24 cellular contexts compared by ENCODE assay signal in genomic region chr2:123777116-123777515, GRCh38.
A peak's percentile ranks its signal among the peaks of the same experiment; 100 is the strongest.
DNase-seq lines count a peak whose midpoint lies in the region; ATAC-seq, FAIRE-seq and TF ChIP-seq lines count a peak whose summit lies in the region.
"Had no signal": no experiment of that assay in that cellular context is flagged by ENCODE, and none has a peak within 500 bp of the region (broad histone marks: within the 10 kb centered on the region; RNA-seq: fewer than 3 reads in every experiment).

No MANE protein-coding gene starts in this region.

- no peak for TF ChIP-seq RAD21 in A549 (conservative IDR thresholded peaks at IDR 0.05 in 1 of 2, IDR thresholded peaks at IDR 0.05 in 1 of 2)
- no peak for TF ChIP-seq RAD21 in GM12878 (IDR thresholded peaks at IDR 0.05; ENCODE audit: insufficient read depth, low read depth, low read length)

- RAD21 ChIA-PET in GM12878 (lab: Charles Lee; ENCODE audit: unreplicated experiment), result no interaction called here

- H3K4me3 Mint-ChIP-seq in stimulated activated memory B cell treated with anti-CD40 and anti-IgM and Interleukin-4, amounts not matched to agents 10 μg/mL and 1 μg/mL and 100 μg/mL, for 72 hours, result no peak overlapping the region
- H3K4me3 Mint-ChIP-seq: CD14-positive monocyte; CD4-positive, alpha-beta memory T cell; CD4-positive, CD25-positive, alpha-beta regulatory T cell; CD8-positive, alpha-beta memory T cell had no signal

- no peak overlapping the region for H3K27ac Mint-ChIP-seq in stimulated activated memory B cell treated with anti-CD40 and anti-IgM and Interleukin-4, amounts not matched to agents 10 μg/mL and 1 μg/mL and 100 μg/mL, for 72 hours
- H3K27ac Mint-ChIP-seq: CD14-positive monocyte; CD4-positive, alpha-beta memory T cell; CD8-positive, alpha-beta memory T cell had no signal

- no peak for TF ChIP-seq EP300 in A549 (IDR thresholded peaks at IDR 0.05)
- TF ChIP-seq EP300 in GM12878 (IDR thresholded peaks at IDR 0.05; ENCODE audit: borderline replicate concordance in 1 of 2, control insufficient read depth in 1 of 2, low read depth in 2 of 2, low read length in 2 of 2), result no peak

- ATAC-seq in A549 (no peak), GM12878 (no peak), HG02642 (IDR thresholded peaks at IDR 0.05; ENCODE audit: poor library complexity, unreplicated experiment) (no peak)
- no peak for ATAC-seq in stimulated activated memory B cell treated with anti-CD40 and anti-IgM and Interleukin-4, amounts not matched to agents 10 μg/mL and 1 μg/mL and 100 μg/mL, for 72 hours

- POLR2A ChIA-PET in A549 (lab: Yijun Ruan, JAX) (no interaction called here), GM12878 (lab: Charles Lee) (no interaction called here)

- H3K4me1 ChIP-seq in A549 (no peaks in the 10 kb centered on the region), GM12878 (ENCODE audit: control insufficient read depth, insufficient read depth, low read length) (no peaks in the 10 kb centered on the region), kidney (ENCODE audit: control insufficient read depth in 1 of 2, insufficient read depth in 1 of 2, low read depth in 1 of 2, low read length in 2 of 2) (no peaks in the 10 kb centered on the region)
- H3K4me1 ChIP-seq: BE2C, BLaER1 had no signal

- CTCF ChIA-PET in A549 (lab: Yijun Ruan, JAX), result no interaction called here
- CTCF ChIA-PET in GM12878 (lab: Yijun Ruan, JAX), result no interaction called here

- H3K36me3 Mint-ChIP-seq in stimulated activated memory B cell treated with anti-CD40 and anti-IgM and Interleukin-4, amounts not matched to agents 10 μg/mL and 1 μg/mL and 100 μg/mL, for 72 hours, result no peaks in the 10 kb centered on the region
- H3K36me3 Mint-ChIP-seq: CD14-positive monocyte; CD4-positive, alpha-beta memory T cell; CD4-positive, CD25-positive, alpha-beta regulatory T cell; CD8-positive, alpha-beta memory T cell had no signal

- no peak overlapping the region for H2AFZ ChIP-seq in GM12878 (ENCODE audit: control insufficient read depth, low read depth, low read length)

- no peak for TF ChIP-seq CTCF in A549 (IDR thresholded peaks at IDR 0.05)
- no peak for TF ChIP-seq CTCF in GM12878 (IDR thresholded peaks at IDR 0.05 in 2 of 3, conservative IDR thresholded peaks at IDR 0.05 in 1 of 3; ENCODE audit: control insufficient read depth in 2 of 3, extremely low read depth in 1 of 3, insufficient read depth in 1 of 3, low read depth in 3 of 3, low read length in 3 of 3)
- TF ChIP-seq CTCF in kidney (IDR thresholded peaks at IDR 0.05; ENCODE audit: borderline replicate concordance, extremely low read depth, insufficient read depth), result no peak

- no peaks in the 10 kb centered on the region for H4K20me1 ChIP-seq in GM12878 (ENCODE audit: control insufficient read depth, insufficient read depth)
- H4K20me1 ChIP-seq: BLaER1 had no signal

- TF ChIP-seq POLR2A in A549 (IDR thresholded peaks at IDR 0.05; ENCODE audit: low read length) (no peak), GM12878 (IDR thresholded peaks at IDR 0.05; ENCODE audit: low read depth, low read length) (no peak)

- SMC1A ChIA-PET in GM12878 (lab: Charles Lee; ENCODE audit: uncharacterized antibody, unreplicated experiment), result no interaction called here

- BruUV-seq in GM12878 (replicated peaks; lab: Mats Ljungman, UMichigan), result no TSS peak

- H3K27me3 Mint-ChIP-seq in stimulated activated memory B cell treated with anti-CD40 and anti-IgM and Interleukin-4, amounts not matched to agents 10 μg/mL and 1 μg/mL and 100 μg/mL, for 72 hours, result no peaks in the 10 kb centered on the region
- H3K27me3 Mint-ChIP-seq: CD4-positive, alpha-beta memory T cell; CD4-positive, CD25-positive, alpha-beta regulatory T cell; CD8-positive, alpha-beta memory T cell had no signal

- H3K9me3 ChIP-seq in A549, result no peaks in the 10 kb centered on the region
- no peaks in the 10 kb centered on the region for H3K9me3 ChIP-seq in GM12878 (replicated peaks; ENCODE audit: control insufficient read depth, insufficient read depth, low read length)
- no peaks in the 10 kb centered on the region for H3K9me3 ChIP-seq in kidney (ENCODE audit: control insufficient read depth in 1 of 2, low read length in 2 of 2)
- H3K9me3 ChIP-seq: BE2C, BLaER1 had no signal

- 0% methylated on average over 1 of the region's 1 CpG for WGBS in A549 (ENCODE audit: missing lambda C conversion rate)
- WGBS in GM12878 (ENCODE audit: insufficient coverage, insufficient replicate concordance, low lambda C conversion rate, missing lambda C conversion rate), result 0% methylated on average over 1 of the region's 1 CpG

- no peak overlapping the region for H3K9ac ChIP-seq in GM12878 (ENCODE audit: control insufficient read depth, insufficient read depth, low read length)
- no peak overlapping the region for H3K9ac ChIP-seq in kidney (ENCODE audit: low read length in 2 of 2)
- H3K9ac ChIP-seq: BLaER1 had no signal

- in situ Hi-C loops in GM12878 (cut with MboI), result no loop called here

- H3K4me2 ChIP-seq in A549 (no peak overlapping the region), GM12878 (ENCODE audit: control insufficient read depth, insufficient read depth) (no peak overlapping the region)
- H3K4me2 ChIP-seq: BLaER1 had no signal

- DNase-seq in A549 (ENCODE audit: low read depth in 1 of 2, low spot score in 1 of 2), result no peak
- no peak for DNase-seq in GM12878 (ENCODE audit: low read depth, low spot score)
- no peak for DNase-seq in kidney
- DNase-seq in AG08395 (ENCODE audit: low spot score), result no peak
- DNase-seq: 8988T; BE2C; C1 segment of cervical spinal cord; CD4-positive, alpha-beta memory T cell; CD4-positive, CD25-positive, alpha-beta regulatory T cell; CD8-positive, alpha-beta memory T cell; COR-L47; DMS 273 treated with DMSO at 0.1 percent for 48 hours; DMS153; DMS53; DMS79; DND-41; EL; GDM1 had no signal

- H3K36me3 ChIP-seq in GM12878 (ENCODE audit: control insufficient read depth in 2 of 2, insufficient read depth in 2 of 2, low read length in 1 of 2), result no peaks in the 10 kb centered on the region
- no peaks in the 10 kb centered on the region for H3K36me3 ChIP-seq in kidney (ENCODE audit: control insufficient read depth in 1 of 2, insufficient read depth in 2 of 2, low read length in 2 of 2)
- H3K36me3 ChIP-seq: BE2C, BLaER1 had no signal

- H3K27me3 ChIP-seq in GM12878 (replicated peaks in 1 of 2; ENCODE audit: control insufficient read depth in 2 of 2, insufficient read depth in 2 of 2, low read length in 1 of 2), result no peaks in the 10 kb centered on the region
- H3K27me3 ChIP-seq: BE2C, BLaER1 had no signal

- H3K4me1 Mint-ChIP-seq in stimulated activated memory B cell treated with anti-CD40 and anti-IgM and Interleukin-4, amounts not matched to agents 10 μg/mL and 1 μg/mL and 100 μg/mL, for 72 hours, result no peaks in the 10 kb centered on the region
- H3K4me1 Mint-ChIP-seq: CD14-positive monocyte; CD4-positive, alpha-beta memory T cell; CD4-positive, CD25-positive, alpha-beta regulatory T cell; CD8-positive, alpha-beta memory T cell had no signal

- H3K79me2 ChIP-seq in GM12878 (ENCODE audit: control insufficient read depth, insufficient read depth, low read length), result no peaks in the 10 kb centered on the region

- FAIRE-seq in A549 (lab: Jason Lieb, UNC), result no peak
- no peak for FAIRE-seq in GM12878 (lab: Jason Lieb, UNC)
- peak; percentile 38 for FAIRE-seq in kidney (lab: Jason Lieb, UNC)
- FAIRE-seq: GM12891, GM19239 had no signal

- intact Hi-C loops in GM12878 (cut with micrococcal nuclease; ENCODE audit: unreplicated experiment) (no loop called here), kidney (cut with DNase I) (no loop called here)

- H3K4me3 ChIP-seq in A549 (no peak overlapping the region), GM12878 (no peak overlapping the region), kidney (ENCODE audit: low read length in 2 of 2) (no peak overlapping the region)
- H3K4me3 ChIP-seq: BLaER1 had no signal

- H3K9me3 Mint-ChIP-seq in stimulated activated memory B cell treated with anti-CD40 and anti-IgM and Interleukin-4, amounts not matched to agents 10 μg/mL and 1 μg/mL and 100 μg/mL, for 72 hours, result peaks cover 8% of the 10 kb centered on the region

- H3K27ac ChIP-seq in A549 (no peak overlapping the region), GM12878 (ENCODE audit: control insufficient read depth, insufficient read depth) (no peak overlapping the region), kidney (ENCODE audit: low read depth in 2 of 2, low read length in 2 of 2) (no peak overlapping the region)
- H3K27ac ChIP-seq: BLaER1 had no signal

TF ChIP-seq in A549, 52 proteins besides CTCF, POLR2A, EP300 and RAD21:
- TF ChIP-seq USF2 (IDR thresholded peaks at IDR 0.05) (0 out of 2 replicates have a peak, but pooled peaks have one; percentile 17), HDAC2 (IDR thresholded peaks at IDR 0.05) (no peak), NPAS2 (CRISPR knock-in tag; IDR thresholded peaks at IDR 0.05; ENCODE audit: borderline replicate concordance) (no peak)

TF ChIP-seq in GM12878, 131 proteins besides CTCF, POLR2A, EP300 and RAD21:
- no peak for TF ChIP-seq IRF4 (IDR thresholded peaks at IDR 0.05; ENCODE audit: low read depth, low read length)
- peak; percentile 43; the same call in 1 of the 2 replicates for TF ChIP-seq RAD51 (IDR thresholded peaks at IDR 0.05)

Comparison
In these comparisons a context has a peak if more than half of its experiments do, and no peak if none do; other contexts are left out.
1. Of the 24 proteins assayed by ChIP-seq in both GM12878 and A549: peak only in GM12878: none; only in A549: USF2; in both: none; in neither: 23.